ENCODE assay signal across 20 cellular contexts in the genomic region with DNA sequence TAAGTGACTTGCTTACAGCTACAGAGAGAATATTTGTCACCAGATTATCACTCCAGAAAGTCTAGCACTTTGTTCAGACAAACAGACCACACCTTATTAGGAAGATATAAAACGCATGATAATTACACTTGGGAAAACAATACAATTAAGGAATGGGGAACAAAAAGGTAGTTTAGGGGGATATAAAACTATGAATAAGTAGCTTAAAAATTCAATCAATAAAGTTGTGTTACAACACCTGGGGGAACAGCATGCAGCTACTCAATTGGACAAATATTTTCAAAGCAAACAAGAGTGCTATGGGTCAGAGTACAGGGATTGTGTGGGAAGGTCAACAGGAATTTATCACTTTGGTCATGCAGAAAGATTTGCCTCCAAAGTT. TPM values are rescaled to one million over a fixed set of nuclear protein-coding genes. Genes with fewer than 3 reads are reported as not detected.
DNase-seq lines count a peak whose midpoint lies in the region; ATAC-seq and TF ChIP-seq lines count a peak whose summit lies in the region.
"Had no signal": no experiment of that assay in that cellular context is flagged by ENCODE, and none has a peak within 500 bp of the region (broad histone marks: within the 10 kb centered on the region; RNA-seq: fewer than 3 reads in every experiment).

No MANE protein-coding gene starts in this region.

- no peaks in the 10 kb centered on the region for H3K79me2 ChIP-seq in smooth muscle cell (ENCODE audit: low read depth)

- no peak overlapping the region for H3K4me3 Mint-ChIP-seq in activated T-cell treated with anti-CD3 and anti-CD28 coated beads, Interleukin-2, amount 50 U/mL, for 24 hours
- H3K4me3 Mint-ChIP-seq: activated CD4-positive, alpha-beta memory T cell treated with anti-CD3 and anti-CD28 coated beads for 36 hours; mesothelial cell of epicardium; nephron had no signal

- H3K27me3 ChIP-seq in smooth muscle cell (ENCODE audit: low read depth) = no peaks in the 10 kb centered on the region
- H3K27me3 ChIP-seq: vagina had no signal

- no peak overlapping the region for H3K4me3 ChIP-seq in smooth muscle cell
- H3K4me3 ChIP-seq: GM12878, HAP-1, vagina had no signal

- H3K27ac Mint-ChIP-seq in activated T-cell treated with anti-CD3 and anti-CD28 coated beads, Interleukin-2, amount 50 U/mL, for 24 hours = peak overlapping the region; percentile 88
- H3K27ac Mint-ChIP-seq: mesothelial cell of epicardium had no signal

- H3K36me3 Mint-ChIP-seq in activated T-cell treated with anti-CD3 and anti-CD28 coated beads, Interleukin-2, amount 50 U/mL, for 24 hours (ENCODE audit: low read depth) = no peaks in the 10 kb centered on the region
- H3K36me3 Mint-ChIP-seq: activated CD4-positive, alpha-beta memory T cell treated with anti-CD3 and anti-CD28 coated beads for 36 hours; mesothelial cell of epicardium had no signal

- H3K9me3 Mint-ChIP-seq in activated T-cell treated with anti-CD3 and anti-CD28 coated beads, Interleukin-2, amount 50 U/mL, for 24 hours = no peaks in the 10 kb centered on the region
- H3K9me3 Mint-ChIP-seq: activated CD4-positive, alpha-beta memory T cell treated with anti-CD3 and anti-CD28 coated beads for 36 hours; activated T-cell treated with anti-CD3 and anti-CD28 coated beads, Interleukin-2, amount 50 U/mL, for 4 hours; mesothelial cell of epicardium; nephron had no signal

- no peak overlapping the region for H3K4me2 ChIP-seq in smooth muscle cell

- H2AFZ ChIP-seq in smooth muscle cell (ENCODE audit: low read depth) = no peak overlapping the region

- WGBS in smooth muscle cell (ENCODE audit: low lambda C conversion rate) = 84% methylated on average over 1 of the region's 1 CpG

- peaks cover 2% of the 10 kb centered on the region for H3K4me1 ChIP-seq in smooth muscle cell (ENCODE audit: low read depth)
- H3K4me1 ChIP-seq: HAP-1, vagina had no signal

- intact Hi-C loops in Right ventricle myocardium superior (cut with DNase I) = no loop called here

- H3K27me3 Mint-ChIP-seq in activated T-cell treated with anti-CD3 and anti-CD28 coated beads, Interleukin-2, amount 50 U/mL, for 24 hours = no peaks in the 10 kb centered on the region

- no peaks in the 10 kb centered on the region for H3F3A ChIP-seq in smooth muscle cell (ENCODE audit: low read depth)

- no peaks in the 10 kb centered on the region for H4K20me1 ChIP-seq in smooth muscle cell (ENCODE audit: low read depth)

- H3K36me3 ChIP-seq in smooth muscle cell (ENCODE audit: low read depth) = no peaks in the 10 kb centered on the region
- H3K36me3 ChIP-seq: HAP-1, vagina had no signal

- peak overlapping the region; percentile 33 for H3K9ac ChIP-seq in smooth muscle cell (ENCODE audit: low read depth)

- no peak for TF ChIP-seq CTCF in smooth muscle cell (IDR thresholded peaks at IDR 0.05; ENCODE audit: borderline replicate concordance, insufficient read depth, poor library complexity, severe bottlenecking)

- H3K4me1 Mint-ChIP-seq in activated T-cell treated with anti-CD3 and anti-CD28 coated beads, Interleukin-2, amount 50 U/mL, for 24 hours (ENCODE audit: low read depth) = peaks cover 28% of the 10 kb centered on the region
- H3K4me1 Mint-ChIP-seq: nephron had no signal

- DNase-seq in activated T-cell treated with anti-CD3 and anti-CD28 coated beads, Interleukin-2, amount 50 U/mL, for 24 hours = no peak
- no peak for DNase-seq in activated T-cell treated with anti-CD3 and anti-CD28 coated beads, Interleukin-2, amount 50 U/mL, for 48 hours
- peak; percentile 74 for DNase-seq in NCI-H774 (lab: John Stamatoyannopoulos, UW)
- DNase-seq in epithelial cell of prostate (ENCODE audit: low read depth, low spot score) = no peak
- DNase-seq in smooth muscle cell (lab: John Stamatoyannopoulos, UW; ENCODE audit: unreplicated experiment) = no peak
- DNase-seq in Right ventricle myocardium superior = no peak
- no peak for DNase-seq in T-helper 1 cell
- DNase-seq: activated T-cell treated with anti-CD3 and anti-CD28 coated beads, Interleukin-2, amount 50 U/mL, for 4 hours; caudate nucleus; left cardiac atrium; NCI-H187; substantia nigra had no signal

- H3K27ac ChIP-seq in epithelial cell of prostate = peak overlapping the region; percentile 95
- peak overlapping the region; percentile 83 for H3K27ac ChIP-seq in smooth muscle cell (ENCODE audit: low read depth)
- H3K27ac ChIP-seq: RWPE1, vagina had no signal

- H3K9me3 ChIP-seq in smooth muscle cell (replicated peaks; ENCODE audit: low read depth) = no peaks in the 10 kb centered on the region
- H3K9me3 ChIP-seq: HAP-1, vagina had no signal

- ATAC-seq in Right ventricle myocardium superior (ENCODE audit: poor library complexity) (no peak), GM21529 (IDR thresholded peaks at IDR 0.05; ENCODE audit: unreplicated experiment) (no peak)

RNA-seq across cellular contexts. Expression of a gene that starts 15.1 kb away (rescaled TPM):
- total RNA-seq in smooth muscle cell (25.5 and 30.5 TPM in 2 replicates), Right ventricle myocardium superior (not detected)
- polyA plus RNA-seq in smooth muscle cell = 3.8 and 6.2 TPM in 2 replicates

Comparison
In these comparisons a context has a peak if more than half of its experiments do, and no peak if none do; other contexts are left out.
1. RNA of a gene that starts 15.1 kb away (total RNA-seq): 25.5 to 30.5 TPM in smooth muscle cell; not detected in Right ventricle myocardium superior (single experiment); every median in the first group is over 10 times any median in the second.